Comparison of ENCODE assay signal across 1 cellular context in the genomic region with DNA sequence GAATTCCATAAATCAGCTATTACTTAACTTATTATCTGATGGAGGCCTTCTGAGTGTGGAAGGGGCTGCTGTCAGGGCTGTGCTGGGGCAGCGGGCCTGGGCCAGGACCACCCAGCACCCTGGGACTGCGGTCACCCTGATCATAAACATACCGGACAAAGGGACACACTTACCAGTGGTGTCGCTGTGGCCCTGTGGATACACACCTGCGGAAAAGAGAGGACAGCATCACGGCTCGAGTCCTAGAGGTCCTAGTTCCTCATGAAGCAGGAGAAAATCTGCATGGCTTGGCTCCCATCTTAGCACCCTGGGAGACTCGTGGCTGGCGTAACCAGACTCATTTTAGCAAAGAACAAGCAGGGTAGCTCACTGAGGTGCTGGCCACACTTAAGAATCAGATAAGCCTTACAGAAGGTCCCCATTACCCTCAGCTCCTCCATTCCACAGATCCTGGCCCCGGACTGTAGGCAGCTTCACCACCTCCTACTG.
TF ChIP-seq lines count a peak whose summit lies in the region.

No MANE protein-coding gene starts in this region.

TF ChIP-seq in H1, 55 proteins besides CTCF, POLR2A, EP300 and RAD21:
- TF ChIP-seq SIN3A (conservative IDR thresholded peaks at IDR 0.05 in 1 of 2, IDR thresholded peaks at IDR 0.05 in 1 of 2; ENCODE audit: low read depth in 1 of 2, low read length in 2 of 2) (no peak), CTBP2 (IDR thresholded peaks at IDR 0.05; ENCODE audit: borderline replicate concordance, insufficient read depth, insufficient read length, low read length) (no peak)
